Comparison of ENCODE assay signal across 1 cellular context in the genomic region with DNA sequence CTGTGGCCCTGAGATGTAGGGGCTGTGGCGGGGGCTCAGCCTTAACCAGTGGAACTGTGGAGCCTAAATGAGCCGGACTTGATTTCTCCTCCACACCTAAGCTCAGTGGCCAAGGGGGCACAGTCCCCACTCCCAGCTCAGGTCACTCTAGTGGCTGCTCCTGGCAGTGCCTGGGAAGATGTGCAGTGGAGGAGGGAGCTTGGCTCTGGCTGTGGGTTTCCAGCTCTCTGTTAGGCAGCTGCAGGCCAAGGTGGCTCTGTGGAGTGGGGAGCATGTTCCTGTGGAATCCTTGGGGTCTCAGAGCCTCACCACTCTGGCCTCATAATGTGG.
TF ChIP-seq lines count a peak whose summit lies in the region.

No MANE protein-coding gene starts in this region.

TF ChIP-seq in GM12878, 131 proteins besides CTCF, POLR2A, EP300 and RAD21 (continued from another document):
- TF ChIP-seq SUZ12 (IDR thresholded peaks at IDR 0.05; ENCODE audit: unreplicated experiment) = no peak
- TF ChIP-seq SIX5 (IDR thresholded peaks at IDR 0.05; ENCODE audit: low read depth, low read length, severe bottlenecking) = no peak
- TF ChIP-seq FOS (IDR thresholded peaks at IDR 0.05; ENCODE audit: borderline replicate concordance, extremely low read depth, insufficient read length) = no peak
- no peak for TF ChIP-seq MTA3 (IDR thresholded peaks at IDR 0.05; ENCODE audit: borderline replicate concordance, low read length)
- TF ChIP-seq NFXL1 (IDR thresholded peaks at IDR 0.05; ENCODE audit: borderline replicate concordance) = no peak
